8 cellular contexts compared by ENCODE assay signal in genomic region chr3:184322731-184323487, GRCh38.
DNase-seq lines count a peak whose midpoint lies in the region; ATAC-seq lines count a peak whose summit lies in the region.
"Had no signal": no experiment of that assay in that cellular context is flagged by ENCODE, and none has a peak within 500 bp of the region (broad histone marks: within the 10 kb centered on the region; RNA-seq: fewer than 3 reads in every experiment).

No MANE protein-coding gene starts in this region.

- peaks cover 61% of the 10 kb centered on the region for H3K4me1 Mint-ChIP-seq in stimulated activated effector memory CD8-positive, alpha-beta T cell treated with anti-CD3 and anti-CD28 coated beads, Interleukin-12 subunit alpha, Interleukin-12 subunit beta, amount 100 ng/mL, for 72 hours

- H3K36me3 Mint-ChIP-seq in stimulated activated effector memory CD8-positive, alpha-beta T cell treated with anti-CD3 and anti-CD28 coated beads, Interleukin-12 subunit alpha, Interleukin-12 subunit beta, amount 100 ng/mL, for 72 hours: peaks cover 100% of the 10 kb centered on the region

- ATAC-seq in stimulated activated effector memory CD8-positive, alpha-beta T cell treated with anti-CD3 and anti-CD28 coated beads, Interleukin-12 subunit alpha, Interleukin-12 subunit beta, amount 100 ng/mL, for 72 hours: no peak
- no peak for ATAC-seq in HG03280 (IDR thresholded peaks at IDR 0.05; ENCODE audit: unreplicated experiment)

- H3K27ac Mint-ChIP-seq in stimulated activated effector memory CD8-positive, alpha-beta T cell treated with anti-CD3 and anti-CD28 coated beads, Interleukin-12 subunit alpha, Interleukin-12 subunit beta, amount 100 ng/mL, for 72 hours: peak overlapping the region; percentile 90

- peak overlapping the region; percentile 6 for H3K27ac ChIP-seq in epithelial cell of prostate

- no peak overlapping the region for H3K4me3 Mint-ChIP-seq in stimulated activated effector memory CD8-positive, alpha-beta T cell treated with anti-CD3 and anti-CD28 coated beads, Interleukin-12 subunit alpha, Interleukin-12 subunit beta, amount 100 ng/mL, for 72 hours

- DNase-seq in NOMO-1 treated with dmso at 0.1 percent for 144 hours (lab: John Stamatoyannopoulos, UW; ENCODE audit: unreplicated experiment) (peak; percentile 99), epithelial cell of prostate (ENCODE audit: low read depth, low spot score) (no peak), SW 1271 (lab: John Stamatoyannopoulos, UW) (no peak)
- no peak for DNase-seq in stimulated activated effector memory CD8-positive, alpha-beta T cell treated with anti-CD3 and anti-CD28 coated beads, Interleukin-12 subunit alpha, Interleukin-12 subunit beta, amount 100 ng/mL, for 72 hours (ENCODE audit: low spot score in 2 of 2)
- DNase-seq in effector CD4-positive, alpha-beta T cell: no peak
- DNase-seq: head of caudate nucleus, NCI-H187 had no signal

- no peaks in the 10 kb centered on the region for H3K9me3 Mint-ChIP-seq in stimulated activated effector memory CD8-positive, alpha-beta T cell treated with anti-CD3 and anti-CD28 coated beads, Interleukin-12 subunit alpha, Interleukin-12 subunit beta, amount 100 ng/mL, for 72 hours
